ENCODE assay signal across 1 cellular context in the genomic region with DNA sequence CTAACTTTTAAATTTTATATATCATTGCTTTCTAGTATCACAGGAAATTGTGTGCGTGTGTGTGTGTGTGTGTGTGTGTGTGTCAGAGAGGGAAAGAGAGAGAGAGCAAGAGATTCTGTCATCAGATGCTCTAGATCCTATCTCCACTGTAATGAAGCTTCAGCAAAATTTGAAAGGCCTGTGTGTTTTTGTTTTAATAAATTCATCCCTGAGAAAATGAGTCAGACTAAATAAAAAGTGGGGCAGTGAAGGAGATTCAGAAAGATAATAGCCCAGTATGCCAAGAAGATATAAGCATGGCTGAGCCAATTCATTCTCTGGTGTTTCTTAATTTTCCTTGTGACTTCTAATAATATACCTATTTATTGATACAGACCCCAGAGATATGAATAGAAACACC.
TF ChIP-seq lines count a peak whose summit lies in the region.

No MANE protein-coding gene starts in this region.

TF ChIP-seq in A549, 52 proteins besides CTCF, POLR2A, EP300 and RAD21 (continued from another document):
- TF ChIP-seq, protein P1, sequence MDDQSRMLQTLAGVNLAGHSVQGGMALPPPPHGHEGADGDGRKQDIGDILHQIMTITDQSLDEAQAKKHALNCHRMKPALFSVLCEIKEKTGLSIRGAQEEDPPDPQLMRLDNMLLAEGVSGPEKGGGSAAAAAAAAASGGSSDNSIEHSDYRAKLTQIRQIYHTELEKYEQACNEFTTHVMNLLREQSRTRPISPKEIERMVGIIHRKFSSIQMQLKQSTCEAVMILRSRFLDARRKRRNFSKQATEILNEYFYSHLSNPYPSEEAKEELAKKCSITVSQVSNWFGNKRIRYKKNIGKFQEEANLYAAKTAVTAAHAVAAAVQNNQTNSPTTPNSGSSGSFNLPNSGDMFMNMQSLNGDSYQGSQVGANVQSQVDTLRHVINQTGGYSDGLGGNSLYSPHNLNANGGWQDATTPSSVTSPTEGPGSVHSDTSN (IDR thresholded peaks at IDR 0.05): no peak
- TF ChIP-seq NFE2L2 (conservative IDR thresholded peaks at IDR 0.05; ENCODE audit: low read length) (no peak), ZNF302 (CRISPR knock-in tag; IDR thresholded peaks at IDR 0.05) (no peak)
